19 cellular contexts compared by ENCODE assay signal in the genomic region with DNA sequence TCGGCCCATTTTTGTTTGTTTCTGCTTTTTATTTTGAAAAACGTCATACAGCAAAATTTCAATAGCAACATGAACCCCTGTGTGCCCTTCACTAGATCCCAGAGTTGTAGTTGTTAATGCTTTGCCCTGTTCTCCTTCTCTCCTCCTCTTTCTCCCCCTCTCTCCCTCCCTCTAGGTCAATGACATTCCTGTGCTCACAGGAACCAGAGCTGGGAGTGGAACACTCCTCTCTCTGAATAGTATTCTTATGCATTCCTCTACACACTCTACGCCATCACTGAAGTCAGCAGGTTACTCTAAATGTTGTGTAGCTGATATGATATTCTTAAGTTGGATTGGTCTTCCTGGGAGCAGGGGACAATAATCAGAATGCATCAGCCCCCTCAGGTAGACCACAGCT.
DNase-seq lines count a peak whose midpoint lies in the region; ATAC-seq and TF ChIP-seq lines count a peak whose summit lies in the region.
"Had no signal": no experiment of that assay in that cellular context is flagged by ENCODE, and none has a peak within 500 bp of the region (broad histone marks: within the 10 kb centered on the region; RNA-seq: fewer than 3 reads in every experiment).

No MANE protein-coding gene starts in this region.

- H3K9me3 Mint-ChIP-seq in dendritic cell treated with granulocyte-macrophage colony-stimulating factor and Interleukin-4, amounts not matched to agents 40 ng/mL and 50 ng/mL, for 4 days = no peaks in the 10 kb centered on the region

- no peak overlapping the region for H3K4me3 Mint-ChIP-seq in dendritic cell treated with granulocyte-macrophage colony-stimulating factor and Interleukin-4, amounts not matched to agents 40 ng/mL and 50 ng/mL, for 4 days

- H3K9me3 ChIP-seq in lung (ENCODE audit: control insufficient read depth in 2 of 2, insufficient read depth in 1 of 2, low read length in 1 of 2) (no peaks in the 10 kb centered on the region), upper lobe of right lung (no peaks in the 10 kb centered on the region)
- H3K9me3 ChIP-seq: HAP-1 had no signal

- H3K27me3 Mint-ChIP-seq in dendritic cell treated with granulocyte-macrophage colony-stimulating factor and Interleukin-4, amounts not matched to agents 40 ng/mL and 50 ng/mL, for 4 days = peaks cover 31% of the 10 kb centered on the region

- H3K27me3 ChIP-seq in lung (ENCODE audit: control insufficient read depth, insufficient read depth) = no peaks in the 10 kb centered on the region
- no peaks in the 10 kb centered on the region for H3K27me3 ChIP-seq in upper lobe of right lung

- no peaks in the 10 kb centered on the region for H3K36me3 ChIP-seq in lung (ENCODE audit: control insufficient read depth in 2 of 2, insufficient read depth in 2 of 2, low read length in 2 of 2)
- no peaks in the 10 kb centered on the region for H3K36me3 ChIP-seq in upper lobe of right lung
- H3K36me3 ChIP-seq: HAP-1 had no signal

- WGBS in lung, 2 donors = 70 to 87% methylated on average over 3 of the region's 3 CpGs

- H3K27ac Mint-ChIP-seq in dendritic cell treated with granulocyte-macrophage colony-stimulating factor and Interleukin-4, amounts not matched to agents 40 ng/mL and 50 ng/mL, for 4 days = peak overlapping the region; percentile 23

- ATAC-seq in lung (ENCODE audit: insufficient read depth, low FRiP score) = peak; percentile 41
- ATAC-seq in upper lobe of right lung = peak; percentile 90
- no peak for ATAC-seq in HG02588 (IDR thresholded peaks at IDR 0.05; ENCODE audit: unreplicated experiment)
- ATAC-seq in GM21723 (IDR thresholded peaks at IDR 0.05; ENCODE audit: unreplicated experiment) = no peak
- ATAC-seq: PC-3 had no signal

- H3K27ac ChIP-seq in lung (ENCODE audit: low read depth in 1 of 2, low read length in 1 of 2) = no peak overlapping the region
- H3K27ac ChIP-seq in upper lobe of right lung = no peak overlapping the region
- H3K27ac ChIP-seq: RWPE1 had no signal

- H3K4me3 ChIP-seq in lung = no peak overlapping the region
- H3K4me3 ChIP-seq in upper lobe of right lung = no peak overlapping the region
- H3K4me3 ChIP-seq: HAP-1 had no signal

- peaks cover 0 to 3% of the 10 kb centered on the region in 2 donors for H3K4me1 ChIP-seq in lung (ENCODE audit: control insufficient read depth in 2 of 2, insufficient read depth in 2 of 2, low read length in 2 of 2)
- H3K4me1 ChIP-seq in upper lobe of right lung = no peaks in the 10 kb centered on the region
- H3K4me1 ChIP-seq: HAP-1 had no signal

- TF ChIP-seq CTCF in lung (IDR thresholded peaks at IDR 0.05; ENCODE audit: control extremely low read depth, extremely low read depth) (no peak), upper lobe of right lung (IDR thresholded peaks at IDR 0.05) (no peak)

- H3K36me3 Mint-ChIP-seq in dendritic cell treated with granulocyte-macrophage colony-stimulating factor and Interleukin-4, amounts not matched to agents 40 ng/mL and 50 ng/mL, for 4 days (ENCODE audit: low read depth) = no peaks in the 10 kb centered on the region

- peaks cover 31% of the 10 kb centered on the region for H3K4me1 Mint-ChIP-seq in dendritic cell treated with granulocyte-macrophage colony-stimulating factor and Interleukin-4, amounts not matched to agents 40 ng/mL and 50 ng/mL, for 4 days (ENCODE audit: low read depth)

- DNase-seq in activated CD8-positive, alpha-beta memory T cell treated with anti-CD3 and anti-CD28 coated beads for 24 hours = peak; percentile 44
- no peak for DNase-seq in activated CD8-positive, alpha-beta memory T cell treated with anti-CD3 and anti-CD28 coated beads, Interleukin-2, amount 50 U/mL, for 4 hours
- peak; percentile 30 for DNase-seq in lung (ENCODE audit: low spot score)
- no peak for DNase-seq in upper lobe of right lung
- DNase-seq in SIG-M5 treated with dmso at 0.1 percent for 504 hours (lab: John Stamatoyannopoulos, UW; ENCODE audit: unreplicated experiment) = no peak
- DNase-seq: 8988T, DND-41, MM.1S, NCI-H1092, NCI-H1436 treated with DMSO at 0.1 percent for 48 hours, NCI-H2029, NCI-H345, NCI-H524 treated with DMSO at 0.1 percent for 48 hours, PC-3 had no signal

- intact Hi-C loops in dendritic cell treated with granulocyte-macrophage colony-stimulating factor and Interleukin-4, amounts not matched to agents 40 ng/mL and 50 ng/mL, for 4 days (cut with micrococcal nuclease) = no loop called here
- intact Hi-C loops in upper lobe of right lung (cut with DNase I) = no loop called here

Comparison
In these comparisons a context has a peak if more than half of its experiments do, and no peak if none do; other contexts are left out.
1. DNase-seq: peak in activated CD8-positive, alpha-beta memory T cell treated with anti-CD3 and anti-CD28 coated beads for 24 hours (single experiment) and lung (single experiment); none in activated CD8-positive, alpha-beta memory T cell treated with anti-CD3 and anti-CD28 coated beads, Interleukin-2, amount 50 U/mL, for 4 hours (single experiment), upper lobe of right lung (single experiment) and SIG-M5 treated with dmso at 0.1 percent for 504 hours (single experiment).
2. ATAC-seq: peak in lung (single experiment) and upper lobe of right lung (single experiment); none in HG02588 (single experiment) and GM21723 (single experiment).